2 cellular contexts compared by ENCODE assay signal in genomic region chr1:203317429-203318228, GRCh38.
A peak's percentile ranks its signal among the peaks of the same experiment; 100 is the strongest.
TF ChIP-seq lines count a peak whose summit lies in the region.

No MANE protein-coding gene starts in this region.

TF ChIP-seq in IMR-90, 13 proteins besides CTCF, POLR2A, EP300 and RAD21:
- TF ChIP-seq SMC3 (IDR thresholded peaks at IDR 0.05; ENCODE audit: low read depth, low read length) (no peak), MAFK (IDR thresholded peaks at IDR 0.05; ENCODE audit: low read depth, low read length) (peak; percentile 86), MXI1 (IDR thresholded peaks at IDR 0.05; ENCODE audit: borderline replicate concordance, low read depth, low read length) (no peak)
TF ChIP-seq in IMR-90: peak in this region for 1.

TF ChIP-seq in H1, 55 proteins besides CTCF, POLR2A, EP300 and RAD21:
- TF ChIP-seq MAFK (IDR thresholded peaks at IDR 0.05; ENCODE audit: low read depth, low read length), result peak; percentile 74
- TF ChIP-seq KDM5A (IDR thresholded peaks at IDR 0.05; ENCODE audit: low read length), result no peak
